1 cellular context compared by ENCODE assay signal in genomic region chr7:26365077-26365896, GRCh38.
TF ChIP-seq lines count a peak whose summit lies in the region.

No MANE protein-coding gene starts in this region.

TF ChIP-seq in GM12878, 131 proteins besides CTCF, POLR2A, EP300 and RAD21 (continued from another document):
- TF ChIP-seq RCOR1 (conservative IDR thresholded peaks at IDR 0.05; ENCODE audit: low read depth, low read length) = no peak
- TF ChIP-seq BHLHE40 (IDR thresholded peaks at IDR 0.05; ENCODE audit: borderline replicate concordance in 1 of 2, low read depth in 2 of 2, low read length in 1 of 2) = peak; percentile 36 to 67; a peak in 2 of 4 replicates
- peak; percentile 57 for TF ChIP-seq MXI1 (IDR thresholded peaks at IDR 0.05; ENCODE audit: low read depth, low read length)
- TF ChIP-seq IKZF2 (IDR thresholded peaks at IDR 0.05) = no peak
- TF ChIP-seq RB1 (IDR thresholded peaks at IDR 0.05; ENCODE audit: borderline replicate concordance) = peak; percentile 58; the same call in 1 of the 2 replicates
- TF ChIP-seq HSF1 (IDR thresholded peaks at IDR 0.05; ENCODE audit: low read depth, low read length) = peak; percentile 29; the same call in 1 of the 2 replicates
- peak; percentile 81 for TF ChIP-seq SPI1 (IDR thresholded peaks at IDR 0.05; ENCODE audit: borderline replicate concordance, insufficient read depth, low read depth, low read length)
- TF ChIP-seq ZNF687 (IDR thresholded peaks at IDR 0.05) = 0 out of 2 replicates have a peak, but pooled peaks have one; percentile 27
- TF ChIP-seq E2F4 (IDR thresholded peaks at IDR 0.05; ENCODE audit: low read depth, low read length) = no peak
- TF ChIP-seq ZNF24 (IDR thresholded peaks at IDR 0.05) = peak; percentile 41; the same call in 1 of the 2 replicates
- 0 out of 2 replicates have a peak, but pooled peaks have one; percentile 7 for TF ChIP-seq CREM (IDR thresholded peaks at IDR 0.05; ENCODE audit: low read depth)
- TF ChIP-seq E4F1 (IDR thresholded peaks at IDR 0.05; ENCODE audit: borderline replicate concordance, partially characterized antibody) = no peak
- peak; percentile 97 for TF ChIP-seq POU2F2 (IDR thresholded peaks at IDR 0.05; ENCODE audit: borderline replicate concordance, low read depth, low read length)
- TF ChIP-seq YY1 (IDR thresholded peaks at IDR 0.05; ENCODE audit: low read depth, low read length) = peak; percentile 69
- peak; percentile 80; the same call in 1 of the 2 replicates for TF ChIP-seq SMARCA5 (IDR thresholded peaks at IDR 0.05)
- 0 out of 2 replicates have a peak, but pooled peaks have one; percentile 51 for TF ChIP-seq NBN (IDR thresholded peaks at IDR 0.05)
- peak; percentile 63 for TF ChIP-seq FOXM1 (IDR thresholded peaks at IDR 0.05; ENCODE audit: low read depth, low read length)
- peak; percentile 64 for TF ChIP-seq SKIL (IDR thresholded peaks at IDR 0.05; ENCODE audit: low read depth, poor library complexity, severe bottlenecking)
- no peak for TF ChIP-seq LARP7 (IDR thresholded peaks at IDR 0.05)
- 0 out of 2 replicates have a peak, but pooled peaks have one; percentile 20 for TF ChIP-seq ATF7 (IDR thresholded peaks at IDR 0.05; ENCODE audit: low read depth)
- no peak for TF ChIP-seq RAD51 (IDR thresholded peaks at IDR 0.05)
- peak; percentile 43; the same call in 1 of the 2 replicates for TF ChIP-seq IRF4 (IDR thresholded peaks at IDR 0.05; ENCODE audit: low read depth, low read length)
- TF ChIP-seq RELA (IDR thresholded peaks at IDR 0.05; ENCODE audit: borderline replicate concordance, partially characterized antibody) = peak; percentile 23
TF ChIP-seq in GM12878: peak in this region for 23.
